In the genomic region with DNA sequence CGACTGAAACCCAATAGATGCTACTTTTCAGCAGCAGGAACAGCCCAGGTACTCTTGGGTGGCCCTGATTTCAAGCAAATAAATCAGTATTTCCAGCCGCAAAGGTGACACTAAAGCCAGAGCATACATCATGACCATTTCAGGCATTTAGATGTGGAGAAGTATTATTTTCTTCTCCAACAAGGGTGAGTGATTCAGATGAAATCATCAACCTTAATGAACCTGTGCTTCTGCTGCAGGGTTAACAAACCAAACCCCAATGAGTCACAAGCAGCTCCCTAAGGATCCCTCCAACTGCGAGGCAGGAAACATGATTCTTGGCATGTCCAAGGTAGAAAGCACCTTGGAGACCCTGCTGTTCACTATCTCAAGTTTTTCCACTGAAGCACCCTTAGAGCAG, we compare ENCODE assay signal across 9 cellular contexts. TPM values are rescaled to one million over a fixed set of nuclear protein-coding genes. Genes with fewer than 3 reads are reported as not detected.
DNase-seq lines count a peak whose midpoint lies in the region; ATAC-seq and TF ChIP-seq lines count a peak whose summit lies in the region.
"Had no signal": no experiment of that assay in that cellular context is flagged by ENCODE, and none has a peak within 500 bp of the region (broad histone marks: within the 10 kb centered on the region; RNA-seq: fewer than 3 reads in every experiment).

No MANE protein-coding gene starts in this region.

- H3K4me3 ChIP-seq in gastroesophageal sphincter (no peak overlapping the region), subcutaneous abdominal adipose tissue (ENCODE audit: low read depth in 1 of 5, low read length in 5 of 5) (no peak overlapping the region)

- no peak for ATAC-seq in gastroesophageal sphincter
- no peak for ATAC-seq in HG02840 (IDR thresholded peaks at IDR 0.05; ENCODE audit: low FRiP score, unreplicated experiment)
- no peak for ATAC-seq in HG03175 (IDR thresholded peaks at IDR 0.05; ENCODE audit: unreplicated experiment)

- H3K4me1 ChIP-seq in gastroesophageal sphincter = peaks cover 38 to 86% (median 53%) of the 10 kb centered on the region in 3 donors
- peaks cover 16 to 63% (median 57%) of the 10 kb centered on the region in 5 donors for H3K4me1 ChIP-seq in subcutaneous abdominal adipose tissue (ENCODE audit: control insufficient read depth in 5 of 5, insufficient read depth in 5 of 5, low read length in 5 of 5)

- no peak overlapping the region for H3K4me3 Mint-ChIP-seq in activated T-helper 2 cell treated with anti-CD3 and anti-CD28 coated beads, Interferon-gamma antibody, Interleukin-2, Interleukin-4, amounts not matched to agents 10 μg/mL and 5 μg/mL and 100 μg/mL, durations not matched to agents 14 hours and 24 hours and 36 hours (ENCODE audit: low read depth)
- H3K4me3 Mint-ChIP-seq: neural crest cell had no signal

- WGBS in gastroesophageal sphincter (ENCODE audit: low coverage in 1 of 2), 2 donors = 64 to 65% methylated on average over 3 of the region's 3 CpGs

- peaks cover 17% of the 10 kb centered on the region for H3K36me3 Mint-ChIP-seq in activated T-helper 2 cell treated with anti-CD3 and anti-CD28 coated beads, Interferon-gamma antibody, Interleukin-2, Interleukin-4, amounts not matched to agents 10 μg/mL and 5 μg/mL and 100 μg/mL, durations not matched to agents 14 hours and 24 hours and 36 hours (ENCODE audit: low read depth)

- H3K27ac ChIP-seq in gastroesophageal sphincter = peak overlapping the region in 3 of 4 donors; percentile 46 to 80 (median 76)
- peak overlapping the region; percentile 76 for H3K27ac ChIP-seq in subcutaneous abdominal adipose tissue (ENCODE audit: low read depth, low read length)

- H3K27ac Mint-ChIP-seq in activated T-helper 2 cell treated with anti-CD3 and anti-CD28 coated beads, Interferon-gamma antibody, Interleukin-2, Interleukin-4, amounts not matched to agents 10 μg/mL and 5 μg/mL and 100 μg/mL, durations not matched to agents 14 hours and 24 hours and 36 hours = peak overlapping the region; percentile 22

- TF ChIP-seq POLR2A in gastroesophageal sphincter (IDR thresholded peaks at IDR 0.05) = no peak

- H3K9me3 ChIP-seq in gastroesophageal sphincter (no peaks in the 10 kb centered on the region), subcutaneous abdominal adipose tissue (ENCODE audit: control insufficient read depth in 5 of 5, low read length in 5 of 5) (no peaks in the 10 kb centered on the region)

- H3K4me1 Mint-ChIP-seq in activated T-helper 2 cell treated with anti-CD3 and anti-CD28 coated beads, Interferon-gamma antibody, Interleukin-2, Interleukin-4, amounts not matched to agents 10 μg/mL and 5 μg/mL and 100 μg/mL, durations not matched to agents 14 hours and 24 hours and 36 hours (ENCODE audit: low read depth) = peaks cover 62% of the 10 kb centered on the region

- intact Hi-C loops in activated T-helper 2 cell treated with anti-CD3 and anti-CD28 coated beads, Interferon-gamma antibody, Interleukin-2, Interleukin-4, amounts not matched to agents 10 μg/mL and 5 μg/mL and 100 μg/mL, durations not matched to agents 14 hours and 24 hours and 36 hours (cut with micrococcal nuclease) = no loop called here

- no peak overlapping the region for H3K9ac ChIP-seq in subcutaneous abdominal adipose tissue (ENCODE audit: low read length in 5 of 5)

- H3K27me3 ChIP-seq in gastroesophageal sphincter (no peaks in the 10 kb centered on the region), subcutaneous abdominal adipose tissue (ENCODE audit: control insufficient read depth in 5 of 5, insufficient read depth in 4 of 5, low read length in 5 of 5) (no peaks in the 10 kb centered on the region)

- no peak for TF ChIP-seq CTCF in gastroesophageal sphincter (IDR thresholded peaks at IDR 0.05)

- peak; percentile 65 for DNase-seq in HT-29 (ENCODE audit: low spot score)
- DNase-seq in activated T-helper 2 cell treated with anti-CD3 and anti-CD28 coated beads, Interferon-gamma antibody, Interleukin-2, Interleukin-4, amounts not matched to agents 10 μg/mL and 5 μg/mL and 100 μg/mL, durations not matched to agents 14 hours and 24 hours and 36 hours (ENCODE audit: low spot score) = no peak
- no peak for DNase-seq in NCI-H446 treated with DMSO at 0.1 percent for 48 hours (lab: John Stamatoyannopoulos, UW)
- DNase-seq: activated effector memory CD4-positive, alpha-beta T cell treated with anti-CD3 and anti-CD28 coated beads, Interleukin-2, amount 50 U/mL, for 16 hours had no signal

- no peak for TF ChIP-seq EP300 in gastroesophageal sphincter (IDR thresholded peaks at IDR 0.05)

- H3K9me3 Mint-ChIP-seq in activated T-helper 2 cell treated with anti-CD3 and anti-CD28 coated beads, Interferon-gamma antibody, Interleukin-2, Interleukin-4, amounts not matched to agents 10 μg/mL and 5 μg/mL and 100 μg/mL, durations not matched to agents 14 hours and 24 hours and 36 hours = peaks cover 13% of the 10 kb centered on the region
- H3K9me3 Mint-ChIP-seq: neural crest cell had no signal

- no peaks in the 10 kb centered on the region for H3K27me3 Mint-ChIP-seq in activated T-helper 2 cell treated with anti-CD3 and anti-CD28 coated beads, Interferon-gamma antibody, Interleukin-2, Interleukin-4, amounts not matched to agents 10 μg/mL and 5 μg/mL and 100 μg/mL, durations not matched to agents 14 hours and 24 hours and 36 hours (ENCODE audit: low read depth)

- no peaks in the 10 kb centered on the region for H3K36me3 ChIP-seq in gastroesophageal sphincter
- H3K36me3 ChIP-seq in subcutaneous abdominal adipose tissue (ENCODE audit: control insufficient read depth in 5 of 5, insufficient read depth in 5 of 5, low read length in 5 of 5) = no peaks in the 10 kb centered on the region

RNA-seq across cellular contexts. Expression of gene MBNL2, which starts 32.7 kb away (rescaled TPM):
- 34.2 and 35.7 TPM in 2 replicates for total RNA-seq in HT-29 (2014; rRNA removed; shearing (Covaris generic))
- 27.2 and 28.4 TPM in 2 replicates for total RNA-seq in activated T-helper 2 cell treated with anti-CD3 and anti-CD28 coated beads, Interferon-gamma antibody, Interleukin-2, Interleukin-4, amounts not matched to agents 10 μg/mL and 5 μg/mL and 100 μg/mL, durations not matched to agents 14 hours and 24 hours and 36 hours
- total RNA-seq in gastroesophageal sphincter = 100 to 1,000 TPM; 113 to 129 (median 118) TPM
